1 cellular context compared by ENCODE assay signal in the genomic region with DNA sequence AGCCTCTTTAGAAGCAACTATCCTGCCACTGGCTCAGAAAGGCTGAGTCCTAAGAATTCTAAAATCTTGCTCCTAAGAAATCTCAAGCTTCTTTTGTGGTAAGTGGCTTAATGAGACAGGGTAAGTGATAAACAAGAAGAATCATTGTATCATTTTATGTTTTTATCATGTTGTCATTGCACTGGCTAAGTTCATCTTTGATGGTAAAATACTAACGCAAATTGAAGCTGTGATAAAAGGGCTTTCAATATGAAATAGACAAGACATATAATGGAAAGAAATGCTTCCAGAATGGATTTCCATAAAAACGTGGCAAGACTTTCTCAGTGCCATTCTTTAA.
TF ChIP-seq lines count a peak whose summit lies in the region.

No MANE protein-coding gene starts in this region.

TF ChIP-seq in GM23338, 12 proteins besides CTCF, POLR2A, EP300 and RAD21 (continued from another document):
- TF ChIP-seq, protein P1, sequence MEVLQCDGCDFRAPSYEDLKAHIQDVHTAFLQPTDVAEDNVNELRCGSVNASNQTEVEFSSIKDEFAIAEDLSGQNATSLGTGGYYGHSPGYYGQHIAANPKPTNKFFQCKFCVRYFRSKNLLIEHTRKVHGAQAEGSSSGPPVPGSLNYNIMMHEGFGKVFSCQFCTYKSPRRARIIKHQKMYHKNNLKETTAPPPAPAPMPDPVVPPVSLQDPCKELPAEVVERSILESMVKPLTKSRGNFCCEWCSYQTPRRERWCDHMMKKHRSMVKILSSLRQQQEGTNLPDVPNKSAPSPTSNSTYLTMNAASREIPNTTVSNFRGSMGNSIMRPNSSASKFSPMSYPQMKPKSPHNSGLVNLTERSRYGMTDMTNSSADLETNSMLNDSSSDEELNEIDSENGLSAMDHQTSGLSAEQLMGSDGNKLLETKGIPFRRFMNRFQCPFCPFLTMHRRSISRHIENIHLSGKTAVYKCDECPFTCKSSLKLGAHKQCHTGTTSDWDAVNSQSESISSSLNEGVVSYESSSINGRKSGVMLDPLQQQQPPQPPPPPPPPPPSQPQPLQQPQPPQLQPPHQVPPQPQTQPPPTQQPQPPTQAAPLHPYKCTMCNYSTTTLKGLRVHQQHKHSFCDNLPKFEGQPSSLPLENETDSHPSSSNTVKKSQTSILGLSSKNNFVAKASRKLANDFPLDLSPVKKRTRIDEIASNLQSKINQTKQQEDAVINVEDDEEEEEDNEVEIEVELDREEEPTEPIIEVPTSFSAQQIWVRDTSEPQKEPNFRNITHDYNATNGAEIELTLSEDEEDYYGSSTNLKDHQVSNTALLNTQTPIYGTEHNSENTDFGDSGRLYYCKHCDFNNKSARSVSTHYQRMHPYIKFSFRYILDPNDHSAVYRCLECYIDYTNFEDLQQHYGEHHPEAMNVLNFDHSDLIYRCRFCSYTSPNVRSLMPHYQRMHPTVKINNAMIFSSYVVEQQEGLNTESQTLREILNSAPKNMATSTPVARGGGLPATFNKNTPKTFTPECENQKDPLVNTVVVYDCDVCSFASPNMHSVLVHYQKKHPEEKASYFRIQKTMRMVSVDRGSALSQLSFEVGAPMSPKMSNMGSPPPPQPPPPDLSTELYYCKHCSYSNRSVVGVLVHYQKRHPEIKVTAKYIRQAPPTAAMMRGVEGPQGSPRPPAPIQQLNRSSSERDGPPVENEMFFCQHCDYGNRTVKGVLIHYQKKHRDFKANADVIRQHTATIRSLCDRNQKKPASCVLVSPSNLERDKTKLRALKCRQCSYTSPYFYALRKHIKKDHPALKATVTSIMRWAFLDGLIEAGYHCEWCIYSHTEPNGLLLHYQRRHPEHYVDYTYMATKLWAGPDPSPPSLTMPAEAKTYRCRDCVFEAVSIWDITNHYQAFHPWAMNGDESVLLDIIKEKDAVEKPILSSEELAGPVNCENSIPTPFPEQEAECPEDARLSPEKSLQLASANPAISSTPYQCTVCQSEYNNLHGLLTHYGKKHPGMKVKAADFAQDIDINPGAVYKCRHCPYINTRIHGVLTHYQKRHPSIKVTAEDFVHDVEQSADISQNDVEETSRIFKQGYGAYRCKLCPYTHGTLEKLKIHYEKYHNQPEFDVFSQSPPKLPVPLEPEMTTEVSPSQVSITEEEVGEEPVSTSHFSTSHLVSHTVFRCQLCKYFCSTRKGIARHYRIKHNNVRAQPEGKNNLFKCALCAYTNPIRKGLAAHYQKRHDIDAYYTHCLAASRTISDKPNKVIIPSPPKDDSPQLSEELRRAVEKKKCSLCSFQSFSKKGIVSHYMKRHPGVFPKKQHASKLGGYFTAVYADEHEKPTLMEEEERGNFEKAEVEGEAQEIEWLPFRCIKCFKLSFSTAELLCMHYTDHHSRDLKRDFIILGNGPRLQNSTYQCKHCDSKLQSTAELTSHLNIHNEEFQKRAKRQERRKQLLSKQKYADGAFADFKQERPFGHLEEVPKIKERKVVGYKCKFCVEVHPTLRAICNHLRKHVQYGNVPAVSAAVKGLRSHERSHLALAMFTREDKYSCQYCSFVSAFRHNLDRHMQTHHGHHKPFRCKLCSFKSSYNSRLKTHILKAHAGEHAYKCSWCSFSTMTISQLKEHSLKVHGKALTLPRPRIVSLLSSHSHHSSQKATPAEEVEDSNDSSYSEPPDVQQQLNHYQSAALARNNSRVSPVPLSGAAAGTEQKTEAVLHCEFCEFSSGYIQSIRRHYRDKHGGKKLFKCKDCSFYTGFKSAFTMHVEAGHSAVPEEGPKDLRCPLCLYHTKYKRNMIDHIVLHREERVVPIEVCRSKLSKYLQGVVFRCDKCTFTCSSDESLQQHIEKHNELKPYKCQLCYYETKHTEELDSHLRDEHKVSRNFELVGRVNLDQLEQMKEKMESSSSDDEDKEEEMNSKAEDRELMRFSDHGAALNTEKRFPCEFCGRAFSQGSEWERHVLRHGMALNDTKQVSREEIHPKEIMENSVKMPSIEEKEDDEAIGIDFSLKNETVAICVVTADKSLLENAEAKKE (CRISPR knock-in tag; IDR thresholded peaks at IDR 0.05) = no peak
- no peak for TF ChIP-seq STAT1 (IDR thresholded peaks at IDR 0.05; ENCODE audit: unreplicated experiment)
- TF ChIP-seq, protein P2, sequence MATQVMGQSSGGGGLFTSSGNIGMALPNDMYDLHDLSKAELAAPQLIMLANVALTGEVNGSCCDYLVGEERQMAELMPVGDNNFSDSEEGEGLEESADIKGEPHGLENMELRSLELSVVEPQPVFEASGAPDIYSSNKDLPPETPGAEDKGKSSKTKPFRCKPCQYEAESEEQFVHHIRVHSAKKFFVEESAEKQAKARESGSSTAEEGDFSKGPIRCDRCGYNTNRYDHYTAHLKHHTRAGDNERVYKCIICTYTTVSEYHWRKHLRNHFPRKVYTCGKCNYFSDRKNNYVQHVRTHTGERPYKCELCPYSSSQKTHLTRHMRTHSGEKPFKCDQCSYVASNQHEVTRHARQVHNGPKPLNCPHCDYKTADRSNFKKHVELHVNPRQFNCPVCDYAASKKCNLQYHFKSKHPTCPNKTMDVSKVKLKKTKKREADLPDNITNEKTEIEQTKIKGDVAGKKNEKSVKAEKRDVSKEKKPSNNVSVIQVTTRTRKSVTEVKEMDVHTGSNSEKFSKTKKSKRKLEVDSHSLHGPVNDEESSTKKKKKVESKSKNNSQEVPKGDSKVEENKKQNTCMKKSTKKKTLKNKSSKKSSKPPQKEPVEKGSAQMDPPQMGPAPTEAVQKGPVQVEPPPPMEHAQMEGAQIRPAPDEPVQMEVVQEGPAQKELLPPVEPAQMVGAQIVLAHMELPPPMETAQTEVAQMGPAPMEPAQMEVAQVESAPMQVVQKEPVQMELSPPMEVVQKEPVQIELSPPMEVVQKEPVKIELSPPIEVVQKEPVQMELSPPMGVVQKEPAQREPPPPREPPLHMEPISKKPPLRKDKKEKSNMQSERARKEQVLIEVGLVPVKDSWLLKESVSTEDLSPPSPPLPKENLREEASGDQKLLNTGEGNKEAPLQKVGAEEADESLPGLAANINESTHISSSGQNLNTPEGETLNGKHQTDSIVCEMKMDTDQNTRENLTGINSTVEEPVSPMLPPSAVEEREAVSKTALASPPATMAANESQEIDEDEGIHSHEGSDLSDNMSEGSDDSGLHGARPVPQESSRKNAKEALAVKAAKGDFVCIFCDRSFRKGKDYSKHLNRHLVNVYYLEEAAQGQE (IDR thresholded peaks at IDR 0.05; ENCODE audit: unreplicated experiment) = no peak
- TF ChIP-seq ZNF114 (CRISPR knock-in tag; IDR thresholded peaks at IDR 0.05) = no peak
- no peak for TF ChIP-seq JUNB (IDR thresholded peaks at IDR 0.05; ENCODE audit: unreplicated experiment)
- TF ChIP-seq EZH2 (IDR thresholded peaks at IDR 0.05; ENCODE audit: low read depth, unreplicated experiment) = no peak
- TF ChIP-seq ZNF331 (CRISPR knock-in tag; IDR thresholded peaks at IDR 0.05; ENCODE audit: low read depth) = no peak
- TF ChIP-seq, protein P3, sequence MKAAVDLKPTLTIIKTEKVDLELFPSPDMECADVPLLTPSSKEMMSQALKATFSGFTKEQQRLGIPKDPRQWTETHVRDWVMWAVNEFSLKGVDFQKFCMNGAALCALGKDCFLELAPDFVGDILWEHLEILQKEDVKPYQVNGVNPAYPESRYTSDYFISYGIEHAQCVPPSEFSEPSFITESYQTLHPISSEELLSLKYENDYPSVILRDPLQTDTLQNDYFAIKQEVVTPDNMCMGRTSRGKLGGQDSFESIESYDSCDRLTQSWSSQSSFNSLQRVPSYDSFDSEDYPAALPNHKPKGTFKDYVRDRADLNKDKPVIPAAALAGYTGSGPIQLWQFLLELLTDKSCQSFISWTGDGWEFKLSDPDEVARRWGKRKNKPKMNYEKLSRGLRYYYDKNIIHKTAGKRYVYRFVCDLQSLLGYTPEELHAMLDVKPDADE (IDR thresholded peaks at IDR 0.05) = no peak
